ENCODE assay signal across 37 cellular contexts in genomic region chr4:120261117-120261516, GRCh38.
"Had no signal": no experiment of that assay in that cellular context is flagged by ENCODE, and none has a peak within 500 bp of the region (broad histone marks: within the 10 kb centered on the region; RNA-seq: fewer than 3 reads in every experiment).

No MANE protein-coding gene starts in this region.

- H3K4me1 ChIP-seq: adrenal gland, body of pancreas, breast epithelium had no signal

- H3K27me3 ChIP-seq: adrenal gland, body of pancreas, brain microvascular endothelial cell, breast epithelium had no signal

- H3K27me3 Mint-ChIP-seq: activated B cell treated with CpG ODN at 0.5 μM for 24 hours; activated CD4-positive, alpha-beta memory T cell treated with anti-CD3 and anti-CD28 coated beads for 36 hours; activated CD4-positive, alpha-beta T cell treated with anti-CD3 and anti-CD28 coated beads, Interleukin-2, amount 10 ng/mL, durations not matched to agents 24 days and 14 days; activated CD8-positive, alpha-beta T cell treated with anti-CD3 and anti-CD28 coated beads for 36 hours; activated T-helper 17 cell treated with anti-CD3 and anti-CD28 coated beads, Interleukin-2, amount 50 U/mL, for 72 hours; central memory CD8-positive, alpha-beta T cell had no signal

- H3K4me3 Mint-ChIP-seq: activated B cell treated with CpG ODN at 0.5 μM for 24 hours; activated CD4-positive, alpha-beta memory T cell treated with anti-CD3 and anti-CD28 coated beads for 36 hours; activated CD4-positive, alpha-beta T cell treated with anti-CD3 and anti-CD28 coated beads, Interleukin-2, amount 10 ng/mL, durations not matched to agents 24 days and 14 days; activated CD8-positive, alpha-beta T cell treated with anti-CD3 and anti-CD28 coated beads for 36 hours; activated naive CD4-positive, alpha-beta T cell treated with anti-CD3 and anti-CD28 coated beads for 36 hours; activated naive CD8-positive, alpha-beta T cell treated with anti-CD3 and anti-CD28 coated beads for 36 hours; activated T-cell treated with anti-CD3 and anti-CD28 coated beads, Interleukin-2, amount 50 U/mL, for 4 hours; activated T-helper 1 cell treated with anti-CD3 and anti-CD28 coated beads, Interleukin-12 subunit alpha, Interleukin-12 subunit beta, Interleukin-2, Interleukin-4 antibody, amounts not matched to agents 30 ng/mL and 10 ng/mL and 1 ng/mL, durations not matched to agents 14 hours and 24 hours and 36 hours; activated T-helper 17 cell treated with anti-CD3 and anti-CD28 coated beads, Interleukin-2, amount 50 U/mL, for 72 hours; central memory CD8-positive, alpha-beta T cell; T-helper 1 cell treated with Interleukin-12 subunit alpha and Interleukin-12 subunit beta and Interleukin-4 antibody, amounts not matched to agents 30 μg/mL and 1 μg/mL, for 36 hours; T-helper 2 cell treated with Interferon-gamma antibody and Interleukin-4, amounts not matched to agents 5 μg/mL and 100 μg/mL, for 36 hours had no signal

- H3K27ac Mint-ChIP-seq: activated B cell treated with CpG ODN at 0.5 μM for 24 hours; activated CD4-positive, alpha-beta memory T cell treated with anti-CD3 and anti-CD28 coated beads for 36 hours; activated CD4-positive, alpha-beta T cell treated with anti-CD3 and anti-CD28 coated beads, Interleukin-2, amount 10 ng/mL, durations not matched to agents 24 days and 14 days; activated CD8-positive, alpha-beta T cell treated with anti-CD3 and anti-CD28 coated beads for 36 hours; activated naive CD4-positive, alpha-beta T cell treated with anti-CD3 and anti-CD28 coated beads for 36 hours; activated naive CD4-positive, alpha-beta T cell treated with anti-CD3 and anti-CD28 coated beads, Interleukin-2, amount 50 U/mL, for 72 hours; activated naive CD8-positive, alpha-beta T cell treated with anti-CD3 and anti-CD28 coated beads for 36 hours; activated T-helper 1 cell treated with anti-CD3 and anti-CD28 coated beads, Interleukin-12 subunit alpha, Interleukin-12 subunit beta, Interleukin-2, Interleukin-4 antibody, amounts not matched to agents 30 ng/mL and 10 ng/mL and 1 ng/mL, durations not matched to agents 14 hours and 24 hours and 36 hours; activated T-helper 17 cell treated with anti-CD3 and anti-CD28 coated beads, Interleukin-2, amount 50 U/mL, for 72 hours; T-helper 1 cell treated with Interleukin-12 subunit alpha and Interleukin-12 subunit beta and Interleukin-4 antibody, amounts not matched to agents 30 μg/mL and 1 μg/mL, for 36 hours; T-helper 2 cell treated with Interferon-gamma antibody and Interleukin-4, amounts not matched to agents 5 μg/mL and 100 μg/mL, for 36 hours had no signal

- H3K9me3 Mint-ChIP-seq: activated CD4-positive, alpha-beta T cell treated with anti-CD3 and anti-CD28 coated beads, Interleukin-2, amount 10 ng/mL, durations not matched to agents 24 days and 14 days; activated naive CD4-positive, alpha-beta T cell treated with anti-CD3 and anti-CD28 coated beads for 36 hours; activated naive CD8-positive, alpha-beta T cell treated with anti-CD3 and anti-CD28 coated beads for 36 hours; activated T-helper 1 cell treated with anti-CD3 and anti-CD28 coated beads, Interleukin-12 subunit alpha, Interleukin-12 subunit beta, Interleukin-2, Interleukin-4 antibody, amounts not matched to agents 30 ng/mL and 10 ng/mL and 1 ng/mL, durations not matched to agents 14 hours and 24 hours and 36 hours; activated T-helper 17 cell treated with anti-CD3 and anti-CD28 coated beads, Interleukin-2, amount 50 U/mL, for 72 hours; T-helper 1 cell treated with Interleukin-12 subunit alpha and Interleukin-12 subunit beta and Interleukin-4 antibody, amounts not matched to agents 30 μg/mL and 1 μg/mL, for 36 hours; T-helper 2 cell treated with Interferon-gamma antibody and Interleukin-4, amounts not matched to agents 5 μg/mL and 100 μg/mL, for 36 hours had no signal

- H3K36me3 Mint-ChIP-seq: activated CD4-positive, alpha-beta memory T cell treated with anti-CD3 and anti-CD28 coated beads for 36 hours; activated naive CD4-positive, alpha-beta T cell treated with anti-CD3 and anti-CD28 coated beads, Interleukin-2, amount 50 U/mL, for 72 hours; activated naive CD8-positive, alpha-beta T cell treated with anti-CD3 and anti-CD28 coated beads for 36 hours had no signal

- H3K36me3 ChIP-seq: adrenal gland, brain microvascular endothelial cell, breast epithelium had no signal

- H3K9me3 ChIP-seq: adrenal gland, body of pancreas, breast epithelium had no signal

- H3K4me1 Mint-ChIP-seq: activated B cell treated with CpG ODN at 0.5 μM for 24 hours; activated CD4-positive, alpha-beta T cell treated with anti-CD3 and anti-CD28 coated beads, Interleukin-2, amount 10 ng/mL, durations not matched to agents 24 days and 14 days; activated naive CD8-positive, alpha-beta T cell treated with anti-CD3 and anti-CD28 coated beads for 36 hours; activated T-helper 17 cell treated with anti-CD3 and anti-CD28 coated beads, Interleukin-2, amount 50 U/mL, for 72 hours; central memory CD8-positive, alpha-beta T cell had no signal

- ATAC-seq: activated CD8-positive, alpha-beta T cell treated with anti-CD3 and anti-CD28 coated beads for 36 hours; activated naive CD4-positive, alpha-beta T cell treated with anti-CD3 and anti-CD28 coated beads, Interleukin-2, amount 50 U/mL, for 72 hours; activated T-cell treated with anti-CD3 and anti-CD28 coated beads, Interleukin-2, amount 50 U/mL, for 4 hours; activated T-cell treated with anti-CD3 and anti-CD28 coated beads, Interleukin-2, amount 50 U/mL, for 72 hours; activated T-helper 17 cell treated with anti-CD3 and anti-CD28 coated beads, Interleukin-2, amount 50 U/mL, for 72 hours; body of pancreas had no signal

- H3K4me3 ChIP-seq: adrenal gland, body of pancreas, breast epithelium had no signal

- DNase-seq: activated B cell treated with CpG ODN at 0.5 μM for 24 hours; activated CD4-positive, alpha-beta memory T cell treated with anti-CD3 and anti-CD28 coated beads for 36 hours; activated CD4-positive, alpha-beta T cell treated with anti-CD3 and anti-CD28 coated beads for 4 hours; activated CD4-positive, alpha-beta T cell treated with anti-CD3 and anti-CD28 coated beads, Interleukin-2, amount 10 ng/mL, durations not matched to agents 24 days and 14 days; activated CD4-positive, alpha-beta T cell treated with anti-CD3 and anti-CD28 coated beads, Interleukin-2, amount 50 U/mL, for 1 hour; activated CD4-positive, alpha-beta T cell treated with anti-CD3 and anti-CD28 coated beads, Interleukin-2, amount 50 U/mL, for 4 hours; activated CD4-positive, CD25-positive, alpha-beta regulatory T cell treated with anti-CD3 and anti-CD28 coated beads, Interleukin-2, amount 50 U/mL, for 72 hours; activated CD8-positive, alpha-beta memory T cell treated with anti-CD3 and anti-CD28 coated beads, Interleukin-2, amount 50 U/mL, for 4 hours; activated CD8-positive, alpha-beta T cell treated with anti-CD3 and anti-CD28 coated beads for 36 hours; activated effector memory CD4-positive, alpha-beta T cell treated with anti-CD3 and anti-CD28 coated beads, Interleukin-2, amount 50 U/mL, for 16 hours; activated gamma-delta T cell treated with Interleukin-2 at 50 U/mL for 16 hours; activated naive CD4-positive, alpha-beta T cell; activated naive CD4-positive, alpha-beta T cell treated with anti-CD3 and anti-CD28 coated beads for 36 hours; activated naive CD4-positive, alpha-beta T cell treated with anti-CD3 and anti-CD28 coated beads, Interleukin-2, amount 50 U/mL, for 16 hours; activated naive CD8-positive, alpha-beta T cell treated with anti-CD3 and anti-CD28 coated beads for 36 hours; activated T-cell treated with anti-CD3 and anti-CD28 coated beads for 4 hours; activated T-cell treated with anti-CD3 and anti-CD28 coated beads, Interleukin-2, amount 50 U/mL, for 1 hour; activated T-cell treated with anti-CD3 and anti-CD28 coated beads, Interleukin-2, amount 50 U/mL, for 4 hours; activated T-cell treated with anti-CD3 and anti-CD28 coated beads, Interleukin-2, amount 50 U/mL, for 72 hours; adrenal gland; amniotic stem cell; aorta; body of pancreas; brain microvascular endothelial cell; cerebellar nuclear complex; T-helper 2 cell; T-helper 9 cell had no signal

- H3K27ac ChIP-seq: adrenal gland, body of pancreas, brain microvascular endothelial cell, breast epithelium, VCaP had no signal

- FAIRE-seq: astrocyte, TTC549 had no signal
